Comparison of ENCODE assay signal across 18 cellular contexts in genomic region chr13:25762288-25762687, GRCh38.
"Had no signal": no experiment of that assay in that cellular context is flagged by ENCODE, and none has a peak within 500 bp of the region (broad histone marks: within the 10 kb centered on the region; RNA-seq: fewer than 3 reads in every experiment).

No MANE protein-coding gene starts in this region.

- H3K79me2 ChIP-seq: hepatocyte had no signal

- H3K4me2 ChIP-seq: hepatocyte, neural progenitor cell, SK-N-SH had no signal

- ATAC-seq: mucosa of descending colon, psoas muscle, right cardiac atrium had no signal

- H3K4me3 Mint-ChIP-seq: memory B cell, naive B cell, neural progenitor cell had no signal

- DNase-seq: activated CD8-positive, alpha-beta memory T cell treated with anti-CD3 and anti-CD28 coated beads, Interleukin-2, amount 50 U/mL, for 4 hours; activated effector memory CD4-positive, alpha-beta T cell treated with Interleukin-2 at 50 U/mL for 16 hours; aorta; brain microvascular endothelial cell; dorsolateral prefrontal cortex; mucosa of descending colon; naive B cell; psoas muscle; right cardiac atrium; SK-N-SH; stimulated activated CD4-positive, alpha-beta T cell treated with anti-CD3 and anti-CD28 coated beads, Interleukin-2, amount 100 ng/mL, for 24 hours; stimulated activated naive CD4-positive, alpha-beta T cell treated with Interleukin-2 at 50 U/mL for 16 hours; T1000; trophoblast cell had no signal

- H3K4me1 ChIP-seq: psoas muscle, vagina had no signal

- H3K27me3 ChIP-seq: brain microvascular endothelial cell, dorsolateral prefrontal cortex, neural progenitor cell, vagina had no signal

- H3K9me3 ChIP-seq: mucosa of descending colon, psoas muscle, SK-N-SH, vagina had no signal

- H3K4me1 Mint-ChIP-seq: naive B cell had no signal

- H3K27ac Mint-ChIP-seq: naive B cell, neural progenitor cell had no signal

- H3K27me3 Mint-ChIP-seq: memory B cell had no signal

- H3K4me3 ChIP-seq: dorsolateral prefrontal cortex, hepatocyte, mucosa of descending colon, neural progenitor cell, psoas muscle, vagina had no signal

- H2AFZ ChIP-seq: hepatocyte, neural progenitor cell had no signal

- H3K36me3 ChIP-seq: brain microvascular endothelial cell, neural progenitor cell, vagina had no signal

- H3K27ac ChIP-seq: brain microvascular endothelial cell, dorsolateral prefrontal cortex, hepatocyte, neural progenitor cell, psoas muscle, vagina had no signal

- H3K36me3 Mint-ChIP-seq: memory B cell, naive B cell, neural progenitor cell had no signal

- H3K9me3 Mint-ChIP-seq: memory B cell, neural progenitor cell had no signal

- H3K9ac ChIP-seq: neural progenitor cell, SK-N-SH had no signal
